1 cellular context compared by ENCODE assay signal in genomic region chr9:38336341-38336740, GRCh38.
TF ChIP-seq lines count a peak whose summit lies in the region.

No MANE protein-coding gene starts in this region.

TF ChIP-seq in GM23338, 12 proteins besides CTCF, POLR2A, EP300 and RAD21 (continued from another document):
- TF ChIP-seq ZNF462 (CRISPR knock-in tag; IDR thresholded peaks at IDR 0.05) (no peak), EZH2 (IDR thresholded peaks at IDR 0.05; ENCODE audit: low read depth, unreplicated experiment) (no peak), ETS1 (IDR thresholded peaks at IDR 0.05) (no peak)
